In the genomic region with DNA sequence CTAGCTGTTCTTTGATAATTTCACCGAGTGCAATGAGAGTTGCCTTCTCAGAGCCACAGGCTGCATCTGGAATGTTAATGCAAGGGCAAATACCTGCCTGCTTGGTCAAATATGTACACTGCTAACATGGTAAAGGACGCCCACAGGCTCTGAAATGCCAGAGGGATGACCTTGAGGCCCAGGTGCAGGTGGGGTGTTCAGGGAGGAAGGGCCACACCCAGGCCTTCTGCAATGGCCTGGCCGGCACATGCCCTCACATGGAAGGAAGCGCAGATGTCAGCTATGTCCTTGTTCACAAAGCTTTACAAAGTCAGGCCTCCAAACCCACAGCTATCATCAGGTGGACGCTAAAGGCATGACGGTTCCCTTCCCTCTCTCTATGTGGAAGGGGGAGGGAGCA, we compare ENCODE assay signal across 23 cellular contexts. TPM values are rescaled to one million over a fixed set of nuclear protein-coding genes. Genes with fewer than 3 reads are reported as not detected.
DNase-seq lines count a peak whose midpoint lies in the region; ATAC-seq, FAIRE-seq and TF ChIP-seq lines count a peak whose summit lies in the region.
"Had no signal": no experiment of that assay in that cellular context is flagged by ENCODE, and none has a peak within 500 bp of the region (broad histone marks: within the 10 kb centered on the region; RNA-seq: fewer than 3 reads in every experiment).

No MANE protein-coding gene starts in this region.

- H3K4me1 ChIP-seq in Caco-2 (peaks cover 15% of the 10 kb centered on the region), neuronal stem cell (ENCODE audit: control insufficient read depth in 2 of 2, insufficient read depth in 1 of 2, low read depth in 1 of 2, low read length in 2 of 2) (no peaks in the 10 kb centered on the region)

- H3K4me3 ChIP-seq in Caco-2 (ENCODE audit: low read depth, low read length) (no peak overlapping the region), bronchial epithelial cell (ENCODE audit: low read depth, low read length) (no peak overlapping the region), neuronal stem cell (ENCODE audit: low read length in 2 of 2) (no peak overlapping the region)

- peaks cover 4% of the 10 kb centered on the region for H3K27me3 Mint-ChIP-seq in Caco-2 (ENCODE audit: insufficient read depth, unreplicated experiment)
- H3K27me3 Mint-ChIP-seq: activated CD4-positive, alpha-beta T cell treated with anti-CD3 and anti-CD28 coated beads, Interleukin-2, amount 10 ng/mL, durations not matched to agents 7 days and 5 days; dendritic cell treated with granulocyte-macrophage colony-stimulating factor and Interleukin-4, amounts not matched to agents 40 ng/mL and 50 ng/mL, for 4 days had no signal

- H3K36me3 ChIP-seq in Caco-2 (ENCODE audit: control insufficient read depth, insufficient read depth, low read length) (no peaks in the 10 kb centered on the region), bronchial epithelial cell (ENCODE audit: control insufficient read depth, insufficient read depth, low read length) (no peaks in the 10 kb centered on the region), neuronal stem cell (replicated peaks in 1 of 2; ENCODE audit: control insufficient read depth in 2 of 2, insufficient read depth in 2 of 2, low read length in 2 of 2) (no peaks in the 10 kb centered on the region)

- no peak overlapping the region for H2AK5ac ChIP-seq in neuronal stem cell (ENCODE audit: low read depth, low read length)

- H4K8ac ChIP-seq in neuronal stem cell (ENCODE audit: low read depth, low read length) = peak overlapping the region; percentile 77

- H3K9me3 Mint-ChIP-seq in Caco-2 (ENCODE audit: unreplicated experiment) = peaks cover 10% of the 10 kb centered on the region
- H3K9me3 Mint-ChIP-seq: activated CD4-positive, alpha-beta T cell treated with anti-CD3 and anti-CD28 coated beads, Interleukin-2, amount 10 ng/mL, durations not matched to agents 7 days and 5 days; dendritic cell treated with granulocyte-macrophage colony-stimulating factor and Interleukin-4, amounts not matched to agents 40 ng/mL and 50 ng/mL, for 4 days had no signal

- H3K4me2 ChIP-seq in neuronal stem cell (ENCODE audit: insufficient read depth, low read length, poor library complexity, severe bottlenecking) = peak overlapping the region; percentile 4
- H3K4me2 ChIP-seq: KMS-11 had no signal

- WGBS in neuronal stem cell (ENCODE audit: extremely low coverage in 2 of 2, insufficient read length in 2 of 2, insufficient replicate concordance in 1 of 2), 2 donors = no CpG with 5 or more reads among the region's 6 CpGs

- BruUV-seq in Caco-2 (replicated peaks; lab: Mats Ljungman, UMichigan) = no TSS peak

- H3K9me3 ChIP-seq in Caco-2 (no peaks in the 10 kb centered on the region), neuronal stem cell (replicated peaks in 1 of 2; ENCODE audit: control insufficient read depth in 2 of 2, insufficient read depth in 1 of 2, low read depth in 1 of 2, low read length in 2 of 2) (peaks cover 4 to 7% of the 10 kb centered on the region in 2 donors)

- H3K27me3 ChIP-seq in Caco-2 (replicated peaks; ENCODE audit: control insufficient read depth, insufficient read depth, low read length) (no peaks in the 10 kb centered on the region), bronchial epithelial cell (ENCODE audit: control insufficient read depth, insufficient read depth, low read length) (no peaks in the 10 kb centered on the region), neuronal stem cell (ENCODE audit: control insufficient read depth in 3 of 3, insufficient read depth in 3 of 3, low read depth in 1 of 3, low read length in 3 of 3) (no peaks in the 10 kb centered on the region)

- no peak overlapping the region for H3K27ac ChIP-seq in neuronal stem cell (replicated peaks; ENCODE audit: low read length)
- H3K27ac ChIP-seq: KMS-11 had no signal

- no peak overlapping the region for H3K4ac ChIP-seq in neuronal stem cell (ENCODE audit: low read length)

- POLR2A ChIA-PET in Caco-2 (lab: Charles Lee) = no interaction called here

- ATAC-seq in HG02973 (IDR thresholded peaks at IDR 0.05; ENCODE audit: unreplicated experiment) (no peak), GM19023 (IDR thresholded peaks at IDR 0.05; ENCODE audit: unreplicated experiment) (no peak)

- H3K18ac ChIP-seq in neuronal stem cell (ENCODE audit: low read length) = no peak overlapping the region

- peaks cover 26% of the 10 kb centered on the region for H3K4me1 Mint-ChIP-seq in Caco-2 (ENCODE audit: low read depth, unreplicated experiment)
- H3K4me1 Mint-ChIP-seq: activated CD4-positive, alpha-beta T cell treated with anti-CD3 and anti-CD28 coated beads, Interleukin-2, amount 10 ng/mL, durations not matched to agents 7 days and 5 days; B cell had no signal

- no peak overlapping the region for H3K14ac ChIP-seq in neuronal stem cell (ENCODE audit: low read length)

- peak; percentile 20 for DNase-seq in SIG-M5 treated with dmso at 0.1 percent for 504 hours (lab: John Stamatoyannopoulos, UW; ENCODE audit: unreplicated experiment)
- no peak for DNase-seq in SIG-M5 (lab: John Stamatoyannopoulos, UW)
- DNase-seq in Caco-2 = peak; percentile 84 to 88
- no peak for DNase-seq in bronchial epithelial cell (ENCODE audit: low read depth)
- DNase-seq in neuronal stem cell (ENCODE audit: low spot score) = no peak
- DNase-seq in cerebellar nuclear complex (lab: John Stamatoyannopoulos, UW) = no peak
- DNase-seq: activated CD4-positive, alpha-beta T cell treated with anti-CD3 and anti-CD28 coated beads, Interleukin-2, amount 10 ng/mL, durations not matched to agents 7 days and 5 days; activated gamma-delta T cell; HFFc6; NCI-H187 treated with DMSO at 0.1 percent for 48 hours; NCI-H2227 treated with DMSO at 0.1 percent for 48 hours; OCI-M1; SHP77 treated with DMSO at 0.1 percent for 48 hours; stimulated activated CD4-positive, alpha-beta T cell treated with anti-CD3 and anti-CD28 coated beads, Interleukin-15, amount 100 ng/mL, for 24 hours; T-helper 1 cell; trophoblast cell had no signal

- H3K27ac Mint-ChIP-seq in Caco-2 (ENCODE audit: unreplicated experiment) = peak overlapping the region; percentile 63
- H3K27ac Mint-ChIP-seq: activated CD4-positive, alpha-beta T cell treated with anti-CD3 and anti-CD28 coated beads, Interleukin-2, amount 10 ng/mL, durations not matched to agents 7 days and 5 days; B cell; dendritic cell treated with granulocyte-macrophage colony-stimulating factor and Interleukin-4, amounts not matched to agents 40 ng/mL and 50 ng/mL, for 4 days; HFFc6 had no signal

- peak overlapping the region; percentile 34 for H2BK12ac ChIP-seq in neuronal stem cell (ENCODE audit: low read length)

- peak; percentile 23 for FAIRE-seq in bronchial epithelial cell (lab: Jason Lieb, UNC)
- FAIRE-seq: A204.1, GM19239 had no signal

- peak overlapping the region; percentile 56 for H3K9ac ChIP-seq in neuronal stem cell (ENCODE audit: low read depth, low read length, poor library complexity)
- H3K9ac ChIP-seq: KMS-11 had no signal

- peak overlapping the region; percentile 25 for H3K23ac ChIP-seq in neuronal stem cell (ENCODE audit: low read depth, low read length, poor library complexity)

- intact Hi-C loops in Caco-2 (cut with micrococcal nuclease; ENCODE audit: unreplicated experiment) = loop anchor here (1.0 kb wide), 1 partner anchor 172 kb away; no protein-coding TSS in a partner anchor

- H4K91ac ChIP-seq in neuronal stem cell (ENCODE audit: low read depth, low read length, poor library complexity) = no peak overlapping the region

- no peak overlapping the region for H3K4me3 Mint-ChIP-seq in Caco-2 (ENCODE audit: unreplicated experiment)
- H3K4me3 Mint-ChIP-seq: activated CD4-positive, alpha-beta T cell treated with anti-CD3 and anti-CD28 coated beads, Interleukin-2, amount 10 ng/mL, durations not matched to agents 7 days and 5 days; B cell; dendritic cell treated with granulocyte-macrophage colony-stimulating factor and Interleukin-4, amounts not matched to agents 40 ng/mL and 50 ng/mL, for 4 days; HFFc6 had no signal

- H2BK15ac ChIP-seq in neuronal stem cell (ENCODE audit: low read length) = no peak overlapping the region

- H2AFZ ChIP-seq in neuronal stem cell (ENCODE audit: low read length) = no peak overlapping the region

- H2BK120ac ChIP-seq in neuronal stem cell (ENCODE audit: low read depth, low read length) = no peak overlapping the region

- CTCF ChIA-PET in Caco-2 (lab: Charles Lee) = interaction anchor here (0.6 to 2.4 kb wide), 5 partner anchors 12 to 241 kb away, joined by 3 to 22 read pairs (median 6); no protein-coding TSS in a partner anchor

- no peak overlapping the region for H2BK5ac ChIP-seq in neuronal stem cell (ENCODE audit: low read length)

- no peak for TF ChIP-seq CTCF in Caco-2 (IDR thresholded peaks at IDR 0.05; ENCODE audit: insufficient read depth in 1 of 2, low read depth in 1 of 2, low read length in 1 of 2, severe bottlenecking in 1 of 2, unreplicated experiment in 1 of 2)
- no peak for TF ChIP-seq CTCF in bronchial epithelial cell (IDR thresholded peaks at IDR 0.05; ENCODE audit: insufficient read depth, low read length, severe bottlenecking)

- no peaks in the 10 kb centered on the region for H3K79me1 ChIP-seq in neuronal stem cell (ENCODE audit: low read depth, low read length)

- H3K36me3 Mint-ChIP-seq in Caco-2 (ENCODE audit: insufficient read depth, unreplicated experiment) = peaks cover 6% of the 10 kb centered on the region

RNA-seq across cellular contexts. Expression of gene HRH2, which starts 48.6 kb away (rescaled TPM):
- total RNA-seq in Caco-2 (2022) (not detected in 2 replicates), bronchial epithelial cell (not detected in 2 replicates)
- polyA plus RNA-seq in neuronal stem cell (2013, experiment 1 of 2) = 0.59 TPM
- 0.62 TPM for polyA plus RNA-seq in neuronal stem cell (2013, experiment 2 of 2)
- total RNA-seq: B cell, HFFc6 had no signal

Comparison
In these comparisons a context has a peak if more than half of its experiments do, and no peak if none do; other contexts are left out.
1. DNase-seq: peak in SIG-M5 treated with dmso at 0.1 percent for 504 hours (single experiment) and Caco-2 (2 of 2); none in SIG-M5 (single experiment), bronchial epithelial cell (single experiment), neuronal stem cell (single experiment) and cerebellar nuclear complex (0 of 2).